Comparison of ENCODE assay signal across 2 cellular contexts in genomic region chr12:42935756-42936155, GRCh38.
TF ChIP-seq lines count a peak whose summit lies in the region.

No MANE protein-coding gene starts in this region.

TF ChIP-seq in K562, 482 proteins besides CTCF, POLR2A, EP300 and RAD21 (continued from another document):
- no peak for TF ChIP-seq ZFP30 (CRISPR knock-in tag; IDR thresholded peaks at IDR 0.05; ENCODE audit: borderline replicate concordance)
- no peak for TF ChIP-seq MCM7 (IDR thresholded peaks at IDR 0.05)
- TF ChIP-seq MAFK (IDR thresholded peaks at IDR 0.05; ENCODE audit: low read length) = peak; percentile 92
- no peak for TF ChIP-seq PHF8 (IDR thresholded peaks at IDR 0.05; ENCODE audit: borderline replicate concordance, low read length)
- no peak for TF ChIP-seq ZNF699 (CRISPR knock-in tag; IDR thresholded peaks at IDR 0.05; ENCODE audit: insufficient replicate concordance)
- no peak for TF ChIP-seq GMEB1 (CRISPR knock-in tag; IDR thresholded peaks at IDR 0.05)
- peak; percentile 95 for TF ChIP-seq MAFG (tag; conservative IDR thresholded peaks at IDR 0.05)
- TF ChIP-seq NR1H2 (CRISPR knock-in tag; IDR thresholded peaks at IDR 0.05) = no peak
- no peak for TF ChIP-seq ZNF511 (CRISPR knock-in tag; IDR thresholded peaks at IDR 0.05)
- TF ChIP-seq ZNF316 (IDR thresholded peaks at IDR 0.05) = peak; percentile 89
- TF ChIP-seq SMAD1 (IDR thresholded peaks at IDR 0.05; ENCODE audit: low read depth, low read length, partially characterized antibody) = no peak
- TF ChIP-seq C11orf30 (IDR thresholded peaks at IDR 0.05; ENCODE audit: low read depth) = peak; percentile 86
- no peak for TF ChIP-seq ZNF431 (CRISPR knock-in tag; IDR thresholded peaks at IDR 0.05)
- TF ChIP-seq E2F8 (IDR thresholded peaks at IDR 0.05; ENCODE audit: low read depth, partially characterized antibody) = no peak
- TF ChIP-seq SAFB2 (IDR thresholded peaks at IDR 0.05; ENCODE audit: borderline replicate concordance, low read depth, low read length, severe bottlenecking) = no peak
- TF ChIP-seq RBM14 (IDR thresholded peaks at IDR 0.05; ENCODE audit: borderline replicate concordance, insufficient read depth, low read depth, low read length) = no peak
- no peak for TF ChIP-seq ZKSCAN3 (CRISPR knock-in tag; IDR thresholded peaks at IDR 0.05)
- peak; percentile 87 for TF ChIP-seq MAFF (IDR thresholded peaks at IDR 0.05; ENCODE audit: low read length)

TF ChIP-seq in GM23338, 12 proteins besides CTCF, POLR2A, EP300 and RAD21 (continued from another document):
- TF ChIP-seq ZNF462 (CRISPR knock-in tag; IDR thresholded peaks at IDR 0.05) (no peak), REST (IDR thresholded peaks at IDR 0.05; ENCODE audit: unreplicated experiment) (no peak), JUNB (IDR thresholded peaks at IDR 0.05; ENCODE audit: unreplicated experiment) (no peak), ZNF114 (CRISPR knock-in tag; IDR thresholded peaks at IDR 0.05) (no peak), ETS1 (IDR thresholded peaks at IDR 0.05) (no peak), ZNF331 (CRISPR knock-in tag; IDR thresholded peaks at IDR 0.05; ENCODE audit: low read depth) (no peak), EZH2 (IDR thresholded peaks at IDR 0.05; ENCODE audit: low read depth, unreplicated experiment) (no peak), CREB1 (CRISPR knock-in tag; IDR thresholded peaks at IDR 0.05; ENCODE audit: low read depth) (no peak)
